In the genomic region with DNA sequence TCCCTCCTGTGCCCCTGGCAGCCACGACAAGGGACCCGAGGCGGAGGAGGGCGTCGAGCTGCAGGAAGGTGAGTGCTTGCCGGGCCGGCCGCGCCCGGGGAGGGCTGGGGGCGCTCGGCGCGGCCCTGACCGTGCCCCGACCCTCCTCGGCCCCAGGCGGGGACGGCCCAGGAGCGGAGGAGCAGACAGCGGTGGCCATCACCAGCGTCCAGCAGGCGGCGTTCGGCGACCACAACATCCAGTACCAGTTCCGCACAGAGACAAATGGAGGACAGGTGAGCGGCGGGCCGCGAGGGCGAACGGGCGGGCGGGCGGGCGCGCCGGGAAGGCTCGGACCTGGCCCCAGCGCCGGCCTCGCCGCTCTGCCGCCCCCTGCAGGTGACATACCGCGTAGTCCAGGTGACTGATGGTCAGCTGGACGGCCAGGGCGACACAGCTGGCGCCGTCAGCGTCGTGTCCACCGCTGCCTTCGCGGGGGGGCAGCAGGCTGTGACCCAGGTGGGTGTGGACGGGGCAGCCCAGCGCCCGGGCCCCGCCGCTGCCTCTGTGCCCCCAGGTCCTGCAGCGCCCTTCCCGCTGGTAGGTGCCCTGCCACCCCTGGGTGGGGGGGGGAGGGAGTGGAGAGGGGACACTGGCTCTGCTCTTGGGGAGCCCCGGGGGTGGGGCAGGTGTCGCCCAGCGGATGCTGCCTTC, we compare ENCODE assay signal across 1 cellular context.
TF ChIP-seq lines count a peak whose summit lies in the region.

No MANE protein-coding gene starts in this region.

TF ChIP-seq in HepG2, 621 proteins besides CTCF, POLR2A, EP300 and RAD21 (continued from another document and continues in another):
- TF ChIP-seq, protein P1, sequence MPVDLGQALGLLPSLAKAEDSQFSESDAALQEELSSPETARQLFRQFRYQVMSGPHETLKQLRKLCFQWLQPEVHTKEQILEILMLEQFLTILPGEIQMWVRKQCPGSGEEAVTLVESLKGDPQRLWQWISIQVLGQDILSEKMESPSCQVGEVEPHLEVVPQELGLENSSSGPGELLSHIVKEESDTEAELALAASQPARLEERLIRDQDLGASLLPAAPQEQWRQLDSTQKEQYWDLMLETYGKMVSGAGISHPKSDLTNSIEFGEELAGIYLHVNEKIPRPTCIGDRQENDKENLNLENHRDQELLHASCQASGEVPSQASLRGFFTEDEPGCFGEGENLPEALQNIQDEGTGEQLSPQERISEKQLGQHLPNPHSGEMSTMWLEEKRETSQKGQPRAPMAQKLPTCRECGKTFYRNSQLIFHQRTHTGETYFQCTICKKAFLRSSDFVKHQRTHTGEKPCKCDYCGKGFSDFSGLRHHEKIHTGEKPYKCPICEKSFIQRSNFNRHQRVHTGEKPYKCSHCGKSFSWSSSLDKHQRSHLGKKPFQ (CRISPR knock-in tag; IDR thresholded peaks at IDR 0.05; ENCODE audit: insufficient replicate concordance) = no peak
- 0 out of 3 replicates have a peak, but pooled peaks have one; percentile 29 for TF ChIP-seq MXI1 (IDR thresholded peaks at IDR 0.05; ENCODE audit: borderline replicate concordance, low read depth, low read length)
- no peak for TF ChIP-seq ETV5 (CRISPR knock-in tag; IDR thresholded peaks at IDR 0.05; ENCODE audit: borderline replicate concordance)
- TF ChIP-seq ZFP82 (CRISPR knock-in tag; IDR thresholded peaks at IDR 0.05; ENCODE audit: borderline replicate concordance) = 0 out of 2 replicates have a peak, but pooled peaks have one; percentile 62
- TF ChIP-seq, protein P2, sequence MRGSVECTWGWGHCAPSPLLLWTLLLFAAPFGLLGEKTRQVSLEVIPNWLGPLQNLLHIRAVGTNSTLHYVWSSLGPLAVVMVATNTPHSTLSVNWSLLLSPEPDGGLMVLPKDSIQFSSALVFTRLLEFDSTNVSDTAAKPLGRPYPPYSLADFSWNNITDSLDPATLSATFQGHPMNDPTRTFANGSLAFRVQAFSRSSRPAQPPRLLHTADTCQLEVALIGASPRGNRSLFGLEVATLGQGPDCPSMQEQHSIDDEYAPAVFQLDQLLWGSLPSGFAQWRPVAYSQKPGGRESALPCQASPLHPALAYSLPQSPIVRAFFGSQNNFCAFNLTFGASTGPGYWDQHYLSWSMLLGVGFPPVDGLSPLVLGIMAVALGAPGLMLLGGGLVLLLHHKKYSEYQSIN (CRISPR knock-in tag; IDR thresholded peaks at IDR 0.05; ENCODE audit: borderline replicate concordance) = no peak
- TF ChIP-seq, protein P3, sequence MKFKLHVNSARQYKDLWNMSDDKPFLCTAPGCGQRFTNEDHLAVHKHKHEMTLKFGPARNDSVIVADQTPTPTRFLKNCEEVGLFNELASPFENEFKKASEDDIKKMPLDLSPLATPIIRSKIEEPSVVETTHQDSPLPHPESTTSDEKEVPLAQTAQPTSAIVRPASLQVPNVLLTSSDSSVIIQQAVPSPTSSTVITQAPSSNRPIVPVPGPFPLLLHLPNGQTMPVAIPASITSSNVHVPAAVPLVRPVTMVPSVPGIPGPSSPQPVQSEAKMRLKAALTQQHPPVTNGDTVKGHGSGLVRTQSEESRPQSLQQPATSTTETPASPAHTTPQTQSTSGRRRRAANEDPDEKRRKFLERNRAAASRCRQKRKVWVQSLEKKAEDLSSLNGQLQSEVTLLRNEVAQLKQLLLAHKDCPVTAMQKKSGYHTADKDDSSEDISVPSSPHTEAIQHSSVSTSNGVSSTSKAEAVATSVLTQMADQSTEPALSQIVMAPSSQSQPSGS (CRISPR knock-in tag; IDR thresholded peaks at IDR 0.05) = no peak
- peak; percentile 59; the same call in 1 of the 2 replicates for TF ChIP-seq ZNF891 (CRISPR knock-in tag; IDR thresholded peaks at IDR 0.05)
- no peak for TF ChIP-seq ISL2 (CRISPR knock-in tag; IDR thresholded peaks at IDR 0.05)
- TF ChIP-seq RFX1 (IDR thresholded peaks at IDR 0.05) = no peak
- TF ChIP-seq YY1 (IDR thresholded peaks at IDR 0.05; ENCODE audit: insufficient read depth, insufficient replicate concordance, low read depth, low read length) = peak; percentile 82
- TF ChIP-seq ELF3 (CRISPR knock-in tag; IDR thresholded peaks at IDR 0.05) = peak; percentile 64
- peak; percentile 42; the same call in 1 of the 2 replicates for TF ChIP-seq NFKB2 (CRISPR knock-in tag; IDR thresholded peaks at IDR 0.05; ENCODE audit: borderline replicate concordance)
- TF ChIP-seq ZBTB7A (CRISPR knock-in tag; IDR thresholded peaks at IDR 0.05) = peak; percentile 75; the same call in 1 of the 2 replicates
- TF ChIP-seq, protein P4, sequence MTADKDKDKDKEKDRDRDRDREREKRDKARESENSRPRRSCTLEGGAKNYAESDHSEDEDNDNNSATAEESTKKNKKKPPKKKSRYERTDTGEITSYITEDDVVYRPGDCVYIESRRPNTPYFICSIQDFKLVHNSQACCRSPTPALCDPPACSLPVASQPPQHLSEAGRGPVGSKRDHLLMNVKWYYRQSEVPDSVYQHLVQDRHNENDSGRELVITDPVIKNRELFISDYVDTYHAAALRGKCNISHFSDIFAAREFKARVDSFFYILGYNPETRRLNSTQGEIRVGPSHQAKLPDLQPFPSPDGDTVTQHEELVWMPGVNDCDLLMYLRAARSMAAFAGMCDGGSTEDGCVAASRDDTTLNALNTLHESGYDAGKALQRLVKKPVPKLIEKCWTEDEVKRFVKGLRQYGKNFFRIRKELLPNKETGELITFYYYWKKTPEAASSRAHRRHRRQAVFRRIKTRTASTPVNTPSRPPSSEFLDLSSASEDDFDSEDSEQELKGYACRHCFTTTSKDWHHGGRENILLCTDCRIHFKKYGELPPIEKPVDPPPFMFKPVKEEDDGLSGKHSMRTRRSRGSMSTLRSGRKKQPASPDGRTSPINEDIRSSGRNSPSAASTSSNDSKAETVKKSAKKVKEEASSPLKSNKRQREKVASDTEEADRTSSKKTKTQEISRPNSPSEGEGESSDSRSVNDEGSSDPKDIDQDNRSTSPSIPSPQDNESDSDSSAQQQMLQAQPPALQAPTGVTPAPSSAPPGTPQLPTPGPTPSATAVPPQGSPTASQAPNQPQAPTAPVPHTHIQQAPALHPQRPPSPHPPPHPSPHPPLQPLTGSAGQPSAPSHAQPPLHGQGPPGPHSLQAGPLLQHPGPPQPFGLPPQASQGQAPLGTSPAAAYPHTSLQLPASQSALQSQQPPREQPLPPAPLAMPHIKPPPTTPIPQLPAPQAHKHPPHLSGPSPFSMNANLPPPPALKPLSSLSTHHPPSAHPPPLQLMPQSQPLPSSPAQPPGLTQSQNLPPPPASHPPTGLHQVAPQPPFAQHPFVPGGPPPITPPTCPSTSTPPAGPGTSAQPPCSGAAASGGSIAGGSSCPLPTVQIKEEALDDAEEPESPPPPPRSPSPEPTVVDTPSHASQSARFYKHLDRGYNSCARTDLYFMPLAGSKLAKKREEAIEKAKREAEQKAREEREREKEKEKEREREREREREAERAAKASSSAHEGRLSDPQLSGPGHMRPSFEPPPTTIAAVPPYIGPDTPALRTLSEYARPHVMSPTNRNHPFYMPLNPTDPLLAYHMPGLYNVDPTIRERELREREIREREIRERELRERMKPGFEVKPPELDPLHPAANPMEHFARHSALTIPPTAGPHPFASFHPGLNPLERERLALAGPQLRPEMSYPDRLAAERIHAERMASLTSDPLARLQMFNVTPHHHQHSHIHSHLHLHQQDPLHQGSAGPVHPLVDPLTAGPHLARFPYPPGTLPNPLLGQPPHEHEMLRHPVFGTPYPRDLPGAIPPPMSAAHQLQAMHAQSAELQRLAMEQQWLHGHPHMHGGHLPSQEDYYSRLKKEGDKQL (CRISPR knock-in tag; IDR thresholded peaks at IDR 0.05; ENCODE audit: low read depth) = no peak
- no peak for TF ChIP-seq ZNF382 (CRISPR knock-in tag; IDR thresholded peaks at IDR 0.05; ENCODE audit: borderline replicate concordance)
- TF ChIP-seq ZNF333 (CRISPR knock-in tag; IDR thresholded peaks at IDR 0.05; ENCODE audit: borderline replicate concordance) = 0 out of 2 replicates have a peak, but pooled peaks have one; percentile 84
- TF ChIP-seq ZNF768 (CRISPR knock-in tag; IDR thresholded peaks at IDR 0.05) = peak; percentile 87
- peak; percentile 40; the same call in 1 of the 2 replicates for TF ChIP-seq ARNT2 (CRISPR knock-in tag; IDR thresholded peaks at IDR 0.05; ENCODE audit: low read depth)
- TF ChIP-seq BHLHE40 (IDR thresholded peaks at IDR 0.05; ENCODE audit: low read length) = peak; percentile 26; the same call in 1 of the 2 replicates
- TF ChIP-seq NR2F6 (IDR thresholded peaks at IDR 0.05) = no peak
- peak; percentile 47 for TF ChIP-seq NR2F6 (CRISPR knock-in tag; IDR thresholded peaks at IDR 0.05)
- TF ChIP-seq ZNF567 (CRISPR knock-in tag; IDR thresholded peaks at IDR 0.05; ENCODE audit: borderline replicate concordance) = 0 out of 2 replicates have a peak, but pooled peaks have one; percentile 70
- TF ChIP-seq, protein P5, sequence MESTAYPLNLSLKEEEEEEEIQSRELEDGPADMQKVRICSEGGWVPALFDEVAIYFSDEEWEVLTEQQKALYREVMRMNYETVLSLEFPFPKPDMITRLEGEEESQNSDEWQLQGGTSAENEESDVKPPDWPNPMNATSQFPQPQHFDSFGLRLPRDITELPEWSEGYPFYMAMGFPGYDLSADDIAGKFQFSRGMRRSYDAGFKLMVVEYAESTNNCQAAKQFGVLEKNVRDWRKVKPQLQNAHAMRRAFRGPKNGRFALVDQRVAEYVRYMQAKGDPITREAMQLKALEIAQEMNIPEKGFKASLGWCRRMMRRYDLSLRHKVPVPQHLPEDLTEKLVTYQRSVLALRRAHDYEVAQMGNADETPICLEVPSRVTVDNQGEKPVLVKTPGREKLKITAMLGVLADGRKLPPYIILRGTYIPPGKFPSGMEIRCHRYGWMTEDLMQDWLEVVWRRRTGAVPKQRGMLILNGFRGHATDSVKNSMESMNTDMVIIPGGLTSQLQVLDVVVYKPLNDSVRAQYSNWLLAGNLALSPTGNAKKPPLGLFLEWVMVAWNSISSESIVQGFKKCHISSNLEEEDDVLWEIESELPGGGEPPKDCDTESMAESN (CRISPR knock-in tag; conservative IDR thresholded peaks at IDR 0.05) = peak; percentile 35; the same call in 1 of the 2 replicates
- TF ChIP-seq GABPB1 (CRISPR knock-in tag; IDR thresholded peaks at IDR 0.05) = peak; percentile 66; the same call in 1 of the 2 replicates
- TF ChIP-seq, protein P6, sequence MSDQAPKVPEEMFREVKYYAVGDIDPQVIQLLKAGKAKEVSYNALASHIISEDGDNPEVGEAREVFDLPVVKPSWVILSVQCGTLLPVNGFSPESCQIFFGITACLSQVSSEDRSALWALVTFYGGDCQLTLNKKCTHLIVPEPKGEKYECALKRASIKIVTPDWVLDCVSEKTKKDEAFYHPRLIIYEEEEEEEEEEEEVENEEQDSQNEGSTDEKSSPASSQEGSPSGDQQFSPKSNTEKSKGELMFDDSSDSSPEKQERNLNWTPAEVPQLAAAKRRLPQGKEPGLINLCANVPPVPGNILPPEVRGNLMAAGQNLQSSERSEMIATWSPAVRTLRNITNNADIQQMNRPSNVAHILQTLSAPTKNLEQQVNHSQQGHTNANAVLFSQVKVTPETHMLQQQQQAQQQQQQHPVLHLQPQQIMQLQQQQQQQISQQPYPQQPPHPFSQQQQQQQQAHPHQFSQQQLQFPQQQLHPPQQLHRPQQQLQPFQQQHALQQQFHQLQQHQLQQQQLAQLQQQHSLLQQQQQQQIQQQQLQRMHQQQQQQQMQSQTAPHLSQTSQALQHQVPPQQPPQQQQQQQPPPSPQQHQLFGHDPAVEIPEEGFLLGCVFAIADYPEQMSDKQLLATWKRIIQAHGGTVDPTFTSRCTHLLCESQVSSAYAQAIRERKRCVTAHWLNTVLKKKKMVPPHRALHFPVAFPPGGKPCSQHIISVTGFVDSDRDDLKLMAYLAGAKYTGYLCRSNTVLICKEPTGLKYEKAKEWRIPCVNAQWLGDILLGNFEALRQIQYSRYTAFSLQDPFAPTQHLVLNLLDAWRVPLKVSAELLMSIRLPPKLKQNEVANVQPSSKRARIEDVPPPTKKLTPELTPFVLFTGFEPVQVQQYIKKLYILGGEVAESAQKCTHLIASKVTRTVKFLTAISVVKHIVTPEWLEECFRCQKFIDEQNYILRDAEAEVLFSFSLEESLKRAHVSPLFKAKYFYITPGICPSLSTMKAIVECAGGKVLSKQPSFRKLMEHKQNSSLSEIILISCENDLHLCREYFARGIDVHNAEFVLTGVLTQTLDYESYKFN (CRISPR knock-in tag; conservative IDR thresholded peaks at IDR 0.05) = 0 out of 2 replicates have a peak, but pooled peaks have one; percentile 25
- TF ChIP-seq SPEN (CRISPR knock-in tag; IDR thresholded peaks at IDR 0.05; ENCODE audit: low read depth) = peak; percentile 24; the same call in 1 of the 2 replicates
- TF ChIP-seq, protein P7, sequence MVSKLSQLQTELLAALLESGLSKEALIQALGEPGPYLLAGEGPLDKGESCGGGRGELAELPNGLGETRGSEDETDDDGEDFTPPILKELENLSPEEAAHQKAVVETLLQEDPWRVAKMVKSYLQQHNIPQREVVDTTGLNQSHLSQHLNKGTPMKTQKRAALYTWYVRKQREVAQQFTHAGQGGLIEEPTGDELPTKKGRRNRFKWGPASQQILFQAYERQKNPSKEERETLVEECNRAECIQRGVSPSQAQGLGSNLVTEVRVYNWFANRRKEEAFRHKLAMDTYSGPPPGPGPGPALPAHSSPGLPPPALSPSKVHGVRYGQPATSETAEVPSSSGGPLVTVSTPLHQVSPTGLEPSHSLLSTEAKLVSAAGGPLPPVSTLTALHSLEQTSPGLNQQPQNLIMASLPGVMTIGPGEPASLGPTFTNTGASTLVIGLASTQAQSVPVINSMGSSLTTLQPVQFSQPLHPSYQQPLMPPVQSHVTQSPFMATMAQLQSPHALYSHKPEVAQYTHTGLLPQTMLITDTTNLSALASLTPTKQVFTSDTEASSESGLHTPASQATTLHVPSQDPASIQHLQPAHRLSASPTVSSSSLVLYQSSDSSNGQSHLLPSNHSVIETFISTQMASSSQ (IDR thresholded peaks at IDR 0.05; ENCODE audit: low read depth) = no peak
- TF ChIP-seq, protein P7 (CRISPR knock-in tag; IDR thresholded peaks at IDR 0.05; ENCODE audit: borderline replicate concordance) = 0 out of 2 replicates have a peak, but pooled peaks have one; percentile 33
- TF ChIP-seq HNRNPLL (IDR thresholded peaks at IDR 0.05; ENCODE audit: low read depth, low read length, poor library complexity, severe bottlenecking) = peak; percentile 31
- peak; percentile 39; the same call in 1 of the 2 replicates for TF ChIP-seq ESRRA (CRISPR knock-in tag; IDR thresholded peaks at IDR 0.05; ENCODE audit: low read depth)
- no peak for TF ChIP-seq ZNF317 (CRISPR knock-in tag; IDR thresholded peaks at IDR 0.05)
- peak; percentile 57; the same call in 1 of the 2 replicates for TF ChIP-seq MYC (CRISPR knock-in tag; IDR thresholded peaks at IDR 0.05; ENCODE audit: borderline replicate concordance)
- TF ChIP-seq AGO2 (optimal IDR thresholded peaks at IDR 0.05; ENCODE audit: low read depth, low read length) = peak; percentile 65
- TF ChIP-seq CBX1 (IDR thresholded peaks at IDR 0.05; ENCODE audit: low read depth) = peak; percentile 47
- TF ChIP-seq ZNF674 (CRISPR knock-in tag; IDR thresholded peaks at IDR 0.05; ENCODE audit: low read depth) = 0 out of 2 replicates have a peak, but pooled peaks have one; percentile 18
- TF ChIP-seq PAX8 (CRISPR knock-in tag; IDR thresholded peaks at IDR 0.05; ENCODE audit: borderline replicate concordance) = peak; percentile 78; the same call in 1 of the 2 replicates
- TF ChIP-seq IRF2 (CRISPR knock-in tag; IDR thresholded peaks at IDR 0.05) = peak; percentile 28
